ENCODE assay signal across 27 cellular contexts in the genomic region with DNA sequence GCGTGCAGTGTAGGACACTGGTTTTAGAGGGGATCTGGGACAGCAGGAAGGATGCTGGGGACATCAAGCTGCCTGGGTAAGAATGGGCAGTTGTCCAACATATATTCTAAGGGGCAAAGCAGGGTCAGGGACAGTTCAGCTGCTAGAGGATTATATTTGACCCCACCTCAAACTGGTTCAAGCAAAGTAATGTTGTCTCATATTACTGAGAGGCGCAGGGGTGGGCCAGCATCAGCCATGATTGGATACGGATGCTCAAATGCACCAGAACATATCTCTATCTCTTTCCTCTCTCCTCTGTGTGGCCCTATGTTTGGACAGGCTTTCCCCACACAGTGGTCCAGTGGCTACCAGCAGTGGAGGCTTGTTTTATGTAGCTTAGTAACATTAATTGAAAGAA.
"Had no signal": no experiment of that assay in that cellular context is flagged by ENCODE, and none has a peak within 500 bp of the region (broad histone marks: within the 10 kb centered on the region; RNA-seq: fewer than 3 reads in every experiment).

No MANE protein-coding gene starts in this region.

- H3K4me1 Mint-ChIP-seq: mesothelial cell of epicardium; stimulated activated naive B cell treated with anti-CD40 and anti-IgM and Interleukin-4, amounts not matched to agents 10 μg/mL and 1 μg/mL and 100 μg/mL, for 72 hours had no signal

- H3K9me3 ChIP-seq: heart right ventricle, left ventricle myocardium inferior, right atrium auricular region, right lobe of liver, stomach, testis, thyroid gland, transverse colon, upper lobe of right lung had no signal

- H3K27me3 Mint-ChIP-seq: naive B cell had no signal

- H2AFZ ChIP-seq: hepatocyte, parathyroid adenoma had no signal

- H3K4me1 ChIP-seq: left ventricle myocardium inferior, parathyroid adenoma, right atrium auricular region, right lobe of liver, stomach, testis, thyroid gland, transverse colon, upper lobe of right lung had no signal

- H3K79me2 ChIP-seq: hepatocyte, parathyroid adenoma had no signal

- H3K27ac ChIP-seq: heart right ventricle, hepatocyte, left ventricle myocardium inferior, parathyroid adenoma, right atrium auricular region, right lobe of liver, stomach, testis, thyroid gland, transverse colon, upper lobe of right lung had no signal

- H3K36me3 ChIP-seq: heart right ventricle, left ventricle myocardium inferior, right atrium auricular region, right lobe of liver, stomach, thyroid gland, transverse colon, upper lobe of right lung had no signal

- H3K9me3 Mint-ChIP-seq: naive B cell; natural killer cell; stimulated activated naive B cell treated with anti-CD40 and anti-IgM and Interleukin-4, amounts not matched to agents 10 μg/mL and 1 μg/mL and 100 μg/mL, for 72 hours had no signal

- H3K9ac ChIP-seq: parathyroid adenoma had no signal

- H3K4me3 ChIP-seq: heart right ventricle, hepatocyte, left ventricle myocardium inferior, lung, right atrium auricular region, right lobe of liver, smooth muscle cell, stomach, testis, thyroid gland, transverse colon, upper lobe of right lung had no signal

- H3K4me3 Mint-ChIP-seq: mesothelial cell of epicardium; naive B cell; natural killer cell; nephron progenitor cell; stimulated activated naive B cell treated with anti-CD40 and anti-IgM and Interleukin-4, amounts not matched to agents 10 μg/mL and 1 μg/mL and 100 μg/mL, for 72 hours had no signal

- H3K27me3 ChIP-seq: heart right ventricle, hepatocyte, right atrium auricular region, right lobe of liver, stomach, testis, thyroid gland, transverse colon, upper lobe of right lung had no signal

- H3K4me2 ChIP-seq: hepatocyte, smooth muscle cell had no signal

- DNase-seq: heart right ventricle; islet precursor cell; left ventricle myocardium inferior; mesendoderm; naive B cell; natural killer cell; nephron progenitor cell; occipital lobe; right lobe of liver; stimulated activated CD4-positive, alpha-beta T cell treated with anti-CD3 and anti-CD28 coated beads, Interleukin-1b, Interleukin-23, amount 100 ng/mL, for 48 hours; stimulated activated CD4-positive, alpha-beta T cell treated with anti-CD3 and anti-CD28 coated beads, Interleukin-2, amount 100 ng/mL, for 48 hours; stimulated activated CD4-positive, alpha-beta T cell treated with anti-CD3 and anti-CD28 coated beads, Interleukin-4, amount 100 ng/mL, for 4 hours; stimulated activated CD8-positive, alpha-beta memory T cell treated with anti-CD3 and anti-CD28 coated beads, Interleukin-4, amount 100 ng/mL, for 48 hours; stimulated activated naive B cell treated with anti-CD40 and anti-IgM and Interleukin-4, amounts not matched to agents 10 μg/mL and 1 μg/mL and 100 μg/mL, for 72 hours; stimulated activated naive CD8-positive, alpha-beta T cell treated with anti-CD3 and anti-CD28 coated beads, Interleukin-15, Interleukin-2, amounts not matched to agents 100 U/mL and 50 U/mL, for 24 hours; stomach; testis; thyroid gland; transverse colon; upper lobe of right lung had no signal

- H3K36me3 Mint-ChIP-seq: mesothelial cell of epicardium; naive B cell; natural killer cell; stimulated activated naive B cell treated with anti-CD40 and anti-IgM and Interleukin-4, amounts not matched to agents 10 μg/mL and 1 μg/mL and 100 μg/mL, for 72 hours had no signal

- H3K27ac Mint-ChIP-seq: mesothelial cell of epicardium; naive B cell; natural killer cell; nephron progenitor cell; progenitor cell of endocrine pancreas; stimulated activated naive B cell treated with anti-CD40 and anti-IgM and Interleukin-4, amounts not matched to agents 10 μg/mL and 1 μg/mL and 100 μg/mL, for 72 hours had no signal

- ATAC-seq: heart right ventricle; natural killer cell; right lobe of liver; stimulated activated naive B cell treated with anti-CD40 and anti-IgM and Interleukin-4, amounts not matched to agents 10 μg/mL and 1 μg/mL and 100 μg/mL, for 72 hours; stimulated activated naive CD8-positive, alpha-beta T cell treated with anti-CD3 and anti-CD28 coated beads, Interleukin-15, Interleukin-2, amounts not matched to agents 100 U/mL and 50 U/mL, for 24 hours; upper lobe of right lung had no signal
